ENCODE assay signal across 16 cellular contexts in genomic region chrX:1444896-1445480, GRCh38. TPM values are rescaled to one million over a fixed set of nuclear protein-coding genes. Genes with fewer than 3 reads are reported as not detected.
DNase-seq lines count a peak whose midpoint lies in the region; ATAC-seq and TF ChIP-seq lines count a peak whose summit lies in the region.
"Had no signal": no experiment of that assay in that cellular context is flagged by ENCODE, and none has a peak within 500 bp of the region (broad histone marks: within the 10 kb centered on the region; RNA-seq: fewer than 3 reads in every experiment).

No MANE protein-coding gene starts in this region.

- no peak overlapping the region for H3K9ac ChIP-seq in DND-41 (ENCODE audit: low read depth, low read length)

- H4K20me1 ChIP-seq in DND-41 (ENCODE audit: insufficient read depth, low read length) = no peaks in the 10 kb centered on the region

- peak overlapping the region; percentile 19 for H3K27ac Mint-ChIP-seq in T-helper 17 cell
- H3K27ac Mint-ChIP-seq: mesothelial cell of epicardium; T-helper 1 cell treated with Interleukin-12 subunit alpha and Interleukin-12 subunit beta and Interleukin-4 antibody, amounts not matched to agents 30 μg/mL and 1 μg/mL, for 36 hours had no signal

- H3K36me3 Mint-ChIP-seq in T-helper 17 cell (ENCODE audit: low read depth) = no peaks in the 10 kb centered on the region

- H3K4me3 ChIP-seq in DND-41 (ENCODE audit: low read depth in 1 of 2, low read length in 2 of 2) = no peak overlapping the region
- H3K4me3 ChIP-seq: gastrocnemius medialis, HAP-1 had no signal

- H3K36me3 ChIP-seq in DND-41 (ENCODE audit: insufficient read depth, low read length) = peaks cover 51% of the 10 kb centered on the region
- H3K36me3 ChIP-seq: HAP-1 had no signal

- no peak overlapping the region for H2AFZ ChIP-seq in DND-41 (ENCODE audit: low read depth, low read length)

- no peak overlapping the region for H3K4me3 Mint-ChIP-seq in T-helper 17 cell
- H3K4me3 Mint-ChIP-seq: mesothelial cell of epicardium; T-helper 1 cell treated with Interleukin-12 subunit alpha and Interleukin-12 subunit beta and Interleukin-4 antibody, amounts not matched to agents 30 μg/mL and 1 μg/mL, for 36 hours had no signal

- no peak for ATAC-seq in DND-41 (ENCODE audit: insufficient read depth, low read depth)
- ATAC-seq in T-helper 17 cell = no peak
- no peak for ATAC-seq in GM21390 (IDR thresholded peaks at IDR 0.05; ENCODE audit: unreplicated experiment)
- ATAC-seq: gastrocnemius medialis had no signal

- peak; percentile 2 for DNase-seq in DND-41
- no peak for DNase-seq in T-helper 17 cell
- peak; percentile 14 for DNase-seq in ecto neural progenitor cell (ENCODE audit: low spot score)
- peak; percentile 16 for DNase-seq in stimulated activated CD8-positive, alpha-beta memory T cell treated with anti-CD3 and anti-CD28 coated beads, Interleukin-4, amount 100 ng/mL, for 48 hours
- no peak for DNase-seq in DMS114 treated with DMSO at 0.1 percent for 48 hours (lab: John Stamatoyannopoulos, UW; ENCODE audit: unreplicated experiment)
- DNase-seq in RPMI8226 = no peak
- DNase-seq: activated CD4-positive, alpha-beta T cell treated with anti-CD3 and anti-CD28 coated beads, Interleukin-2, amount 50 U/mL, for 1 hour; NCI-H774; stimulated activated naive CD4-positive, alpha-beta T cell treated with Interleukin-2 at 50 U/mL for 16 hours had no signal

- H3K4me2 ChIP-seq in DND-41 (ENCODE audit: insufficient read depth, low read length) = no peak overlapping the region

- no peaks in the 10 kb centered on the region for H3K27me3 Mint-ChIP-seq in T-helper 17 cell

- H3K27ac ChIP-seq in DND-41 (ENCODE audit: low read length) = no peak overlapping the region
- H3K27ac ChIP-seq: C4-2B, gastrocnemius medialis, RWPE1 had no signal

- no peaks in the 10 kb centered on the region for H3K4me1 ChIP-seq in DND-41 (ENCODE audit: insufficient read depth, low read length)
- H3K4me1 ChIP-seq: gastrocnemius medialis, HAP-1 had no signal

- no peak for TF ChIP-seq CTCF in DND-41 (IDR thresholded peaks at IDR 0.05; ENCODE audit: borderline replicate concordance, extremely low read depth, low read length, poor library complexity, severe bottlenecking)

- H3K9me3 ChIP-seq in DND-41 (ENCODE audit: insufficient read depth, low read length, severe bottlenecking) = peaks cover 14% of the 10 kb centered on the region
- H3K9me3 ChIP-seq in T-helper 17 cell (ENCODE audit: control insufficient read depth, low read length, poor library complexity, severe bottlenecking) = no peaks in the 10 kb centered on the region
- H3K9me3 ChIP-seq: gastrocnemius medialis, HAP-1 had no signal

- H3K4me1 Mint-ChIP-seq in T-helper 17 cell = peaks cover 3% of the 10 kb centered on the region
- H3K4me1 Mint-ChIP-seq: mesothelial cell of epicardium had no signal

- H3K27me3 ChIP-seq in DND-41 (ENCODE audit: insufficient read depth, low read length, poor library complexity) = no peaks in the 10 kb centered on the region
- H3K27me3 ChIP-seq: gastrocnemius medialis had no signal

- H3K79me2 ChIP-seq in DND-41 (ENCODE audit: insufficient read depth, low read length) = peaks cover 66% of the 10 kb centered on the region

RNA-seq across cellular contexts. Expression of gene ASMTL, which starts 7.7 kb away (rescaled TPM):
- 10 to 100 TPM; 33.8 to 34.6 TPM for total RNA-seq in T-helper 17 cell

RNA-seq across cellular contexts. Expression of gene SLC25A6, which starts 53.1 kb away (rescaled TPM):
- total RNA-seq in T-helper 17 cell = 100 to 1,000 TPM; 314 to 329 TPM

Comparison
In these comparisons a context has a peak if more than half of its experiments do, and no peak if none do; other contexts are left out.
1. DNase-seq: peak in DND-41 (single experiment), ecto neural progenitor cell (single experiment) and stimulated activated CD8-positive, alpha-beta memory T cell treated with anti-CD3 and anti-CD28 coated beads, Interleukin-4, amount 100 ng/mL, for 48 hours (single experiment); none in T-helper 17 cell (0 of 3), DMS114 treated with DMSO at 0.1 percent for 48 hours (single experiment) and RPMI8226 (single experiment).